In the genomic region with DNA sequence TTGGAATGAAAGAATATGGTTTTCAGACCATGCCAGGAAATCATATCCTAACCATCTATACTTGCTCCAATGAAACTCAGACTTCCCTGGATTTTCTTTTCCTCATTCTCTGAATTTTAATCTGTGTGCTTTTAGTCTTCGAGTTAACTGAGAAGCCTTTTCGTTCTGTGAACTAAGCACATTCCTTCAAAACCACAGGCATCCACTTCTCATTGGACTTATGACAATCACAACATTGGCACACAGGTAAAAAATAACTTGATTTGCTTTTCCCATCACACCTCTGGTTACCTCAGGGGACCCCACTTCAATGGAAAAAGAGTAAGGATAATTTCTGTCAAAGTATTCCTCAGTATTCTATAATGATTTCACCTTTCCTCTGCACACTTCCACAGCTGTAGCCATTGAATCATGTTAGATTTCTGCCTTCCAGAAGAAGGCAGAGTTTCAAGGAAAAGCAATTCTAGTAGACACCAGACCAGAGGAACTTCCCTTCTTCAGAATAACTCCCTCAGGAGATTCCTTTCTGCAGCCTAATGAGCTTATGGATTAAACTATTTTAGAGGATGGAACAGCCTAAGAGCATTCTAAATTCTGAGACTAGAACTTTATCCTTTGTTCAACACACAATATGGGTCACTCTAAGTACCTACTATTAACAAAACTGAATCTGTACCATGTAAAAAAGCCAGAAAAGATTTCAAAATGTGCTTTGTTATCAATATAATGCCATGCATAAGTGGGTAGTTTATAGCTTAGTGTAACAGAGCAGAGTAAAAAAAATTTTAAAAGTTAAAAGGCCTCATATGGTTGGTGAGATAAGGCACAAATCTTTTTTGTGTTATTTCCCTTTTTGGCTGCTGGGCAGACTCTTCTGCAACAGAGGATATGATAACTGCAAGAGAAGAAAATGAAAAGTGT, we compare ENCODE assay signal across 11 cellular contexts. TPM values are rescaled to one million over a fixed set of nuclear protein-coding genes. Genes with fewer than 3 reads are reported as not detected.
DNase-seq lines count a peak whose midpoint lies in the region; FAIRE-seq and TF ChIP-seq lines count a peak whose summit lies in the region.
"Had no signal": no experiment of that assay in that cellular context is flagged by ENCODE, and none has a peak within 500 bp of the region (broad histone marks: within the 10 kb centered on the region; RNA-seq: fewer than 3 reads in every experiment).

No MANE protein-coding gene starts in this region.

- H3K36me3 ChIP-seq in endothelial cell of umbilical vein (ENCODE audit: control insufficient read depth in 2 of 2, extremely low read depth in 1 of 2, insufficient read depth in 2 of 2, low read length in 2 of 2), result peaks cover 0 to 4% of the 10 kb centered on the region in 2 experiments
- peaks cover 0 to 2% of the 10 kb centered on the region in 2 experiments for H3K36me3 ChIP-seq in trophoblast cell (ENCODE audit: control insufficient read depth in 1 of 2, insufficient read depth in 2 of 2, low read length in 2 of 2)
- peaks cover 10% of the 10 kb centered on the region for H3K36me3 ChIP-seq in BE2C

- H3K14ac ChIP-seq in trophoblast cell (ENCODE audit: low read length), result no peak overlapping the region

- H3K4me3 ChIP-seq in endothelial cell of umbilical vein (replicated peaks in 1 of 3; ENCODE audit: insufficient read depth in 1 of 3, low read depth in 1 of 3, low read length in 3 of 3) (no peak overlapping the region), trophoblast cell (ENCODE audit: low read depth, low read length) (no peak overlapping the region), BE2C (ENCODE audit: low read depth, low read length) (no peak overlapping the region)

- no CpG with 5 or more reads among the region's 2 CpGs for WGBS in trophoblast cell (ENCODE audit: extremely low coverage, insufficient coverage, insufficient read length)

- no peaks in the 10 kb centered on the region for H3K79me1 ChIP-seq in trophoblast cell (ENCODE audit: low read length)

- H4K8ac ChIP-seq in trophoblast cell (ENCODE audit: low read depth, low read length), result no peak overlapping the region

- H3K79me2 ChIP-seq in endothelial cell of umbilical vein (ENCODE audit: control insufficient read depth, insufficient read depth, low read length) (no peaks in the 10 kb centered on the region), trophoblast cell (ENCODE audit: control insufficient read depth, insufficient read depth, low read length, poor library complexity) (no peaks in the 10 kb centered on the region)

- no peak overlapping the region for H2BK120ac ChIP-seq in trophoblast cell (ENCODE audit: insufficient read depth, low read length, poor library complexity)

- H3K18ac ChIP-seq in trophoblast cell (ENCODE audit: low read length), result no peak overlapping the region

- no peak overlapping the region for H3K4ac ChIP-seq in trophoblast cell (ENCODE audit: low read depth, low read length)

- no TSS peak for BruUV-seq in endothelial cell of umbilical vein (replicated peaks; lab: Mats Ljungman, UMichigan)

- no peak for TF ChIP-seq CTCF in endothelial cell of umbilical vein (IDR thresholded peaks at IDR 0.05; ENCODE audit: extremely low read depth in 1 of 2, insufficient read depth in 1 of 2, low read depth in 1 of 2, low read length in 2 of 2)
- TF ChIP-seq CTCF in BE2C (IDR thresholded peaks at IDR 0.05; ENCODE audit: low read depth, low read length), result no peak

- H3K27ac ChIP-seq in endothelial cell of umbilical vein (ENCODE audit: insufficient read depth, low read depth, low read length), result no peak overlapping the region
- peak overlapping the region; percentile 61 for H3K27ac ChIP-seq in trophoblast cell (ENCODE audit: low read depth, low read length)
- H3K27ac ChIP-seq: HL-60 had no signal

- no peak overlapping the region for H4K91ac ChIP-seq in trophoblast cell (ENCODE audit: low read depth, low read length)

- CTCF ChIA-PET in endothelial cell of umbilical vein (lab: Charles Lee), result interaction anchor here (0.7 to 1.2 kb wide), 4 partner anchors 16 to 32 kb away, joined by 3 to 4 read pairs (median 3); no protein-coding TSS in a partner anchor

- no peak for TF ChIP-seq POLR2A in endothelial cell of umbilical vein (IDR thresholded peaks at IDR 0.05; ENCODE audit: low read depth, low read length)

- dilution Hi-C loops in endothelial cell of umbilical vein (cut with MboI; ENCODE audit: extremely low pct_ligation_motif_present, low sequenced_read_pairs), result loop anchor here (25.0 kb wide), 1 partner anchor 224 kb away; no protein-coding TSS in a partner anchor

- H3K27me3 ChIP-seq in endothelial cell of umbilical vein (ENCODE audit: control insufficient read depth in 2 of 2, insufficient read depth in 2 of 2, low read length in 2 of 2), result no peaks in the 10 kb centered on the region
- no peaks in the 10 kb centered on the region for H3K27me3 ChIP-seq in trophoblast cell (ENCODE audit: insufficient read depth, low read length)
- H3K27me3 ChIP-seq in BE2C, result no peaks in the 10 kb centered on the region

- no peak overlapping the region for H2AK5ac ChIP-seq in trophoblast cell (ENCODE audit: low read length)

- no peak overlapping the region for H3K4me2 ChIP-seq in endothelial cell of umbilical vein (ENCODE audit: insufficient read depth, low read length)
- H3K4me2 ChIP-seq in trophoblast cell (ENCODE audit: low read length), result peak overlapping the region; percentile 44

- H2AFZ ChIP-seq in endothelial cell of umbilical vein (ENCODE audit: low read depth, low read length) (no peak overlapping the region), trophoblast cell (ENCODE audit: insufficient read depth, low read length, poor library complexity) (no peak overlapping the region)

- H3K4me1 ChIP-seq in endothelial cell of umbilical vein (ENCODE audit: control insufficient read depth, extremely low read depth, insufficient read depth, low read length) (no peaks in the 10 kb centered on the region), trophoblast cell (ENCODE audit: control insufficient read depth in 1 of 2, insufficient read depth in 2 of 2, low read length in 2 of 2) (peaks cover 0 to 7% of the 10 kb centered on the region in 2 experiments), BE2C (no peaks in the 10 kb centered on the region)

- H3K9me3 ChIP-seq in endothelial cell of umbilical vein (replicated peaks; ENCODE audit: control insufficient read depth, insufficient read depth, low read length) (no peaks in the 10 kb centered on the region), trophoblast cell (ENCODE audit: insufficient read depth, low read depth, low read length) (no peaks in the 10 kb centered on the region), BE2C (no peaks in the 10 kb centered on the region)

- intact Hi-C loops in endothelial cell of umbilical vein (cut with micrococcal nuclease), result no loop called here

- DNase-seq in ELF-1 (ENCODE audit: low read depth, low spot score) (peak; percentile 6), RCC 7860 (ENCODE audit: low spot score) (peak; percentile 71), endothelial cell of umbilical vein (ENCODE audit: low read depth, low spot score) (peak; percentile 29), trophoblast cell (peak; percentile 37 to 78), BE2C (no peak), midbrain (lab: John Stamatoyannopoulos, UW) (no peak), cerebellum (ENCODE audit: low spot score) (no peak)
- DNase-seq in central memory CD4-positive, alpha-beta T cell, result no peak
- DNase-seq: NCI-H2029 treated with DMSO at 0.1 percent for 48 hours, posterior cingulate gyrus had no signal

- H3K23ac ChIP-seq in trophoblast cell (ENCODE audit: low read length), result no peak overlapping the region

- no peak overlapping the region for H2BK12ac ChIP-seq in trophoblast cell (ENCODE audit: low read length)

- H3K9me1 ChIP-seq in endothelial cell of umbilical vein (replicated peaks; ENCODE audit: control insufficient read depth, extremely low read depth, insufficient read depth, low read length), result no peaks in the 10 kb centered on the region

- FAIRE-seq in RCC 7860 (lab: Jason Lieb, UNC), result peak; percentile 93
- no peak for FAIRE-seq in endothelial cell of umbilical vein (lab: Jason Lieb, UNC)

- no peaks in the 10 kb centered on the region for H4K20me1 ChIP-seq in endothelial cell of umbilical vein (replicated peaks; ENCODE audit: control insufficient read depth, extremely low read depth, insufficient read depth, low read length)

- no peak overlapping the region for H2BK5ac ChIP-seq in trophoblast cell (ENCODE audit: low read depth, low read length, poor library complexity)

- H3K9ac ChIP-seq in endothelial cell of umbilical vein (replicated peaks; ENCODE audit: extremely low read depth, insufficient read depth, low read length) (no peak overlapping the region), trophoblast cell (ENCODE audit: low read length) (no peak overlapping the region)

- no peak overlapping the region for H4K12ac ChIP-seq in trophoblast cell (ENCODE audit: low read depth, low read length)

- POLR2A ChIA-PET in endothelial cell of umbilical vein (lab: Charles Lee), result no interaction called here

TF ChIP-seq in endothelial cell of umbilical vein, 7 proteins besides CTCF, POLR2A, EP300 and RAD21 (continues in another document):
- TF ChIP-seq POLR2AphosphoS5 (IDR thresholded peaks at IDR 0.05; ENCODE audit: insufficient read depth, low read depth, low read length), result no peak

RNA-seq across cellular contexts. Expression of a gene that starts 15.8 kb away (rescaled TPM):
- total RNA-seq in endothelial cell of umbilical vein (42.9 and 51.0 TPM in 2 replicates), cerebellum (56.2 TPM)
- 10.7 and 18.3 TPM in 2 replicates for polyA plus RNA-seq in endothelial cell of umbilical vein
- polyA plus RNA-seq in endothelial cell of umbilical vein (2011; cell fraction: cytosol; rRNA removed), result 36.3 and 38.6 TPM in 2 replicates
- polyA plus RNA-seq in endothelial cell of umbilical vein (2011; cell fraction: nucleus; rRNA removed), result 16.7 and 21.6 TPM in 2 replicates
- polyA plus RNA-seq in endothelial cell of umbilical vein (2012), result 20.0 and 26.4 TPM in 2 replicates
- 11.8 and 13.6 TPM in 2 replicates for polyA minus RNA-seq in endothelial cell of umbilical vein
- polyA minus RNA-seq in endothelial cell of umbilical vein (2011; cell fraction: cytosol; rRNA and poly(A)+ RNA removed), result 15.7 TPM
- 11.2 and 19.7 TPM in 2 replicates for polyA minus RNA-seq in endothelial cell of umbilical vein (2011; cell fraction: nucleus; rRNA and poly(A)+ RNA removed)
- polyA plus RNA-seq in trophoblast cell (2013), result 24.6 and 25.6 TPM in 2 replicates
- polyA plus RNA-seq in BE2C (2012; ENCODE audit: insufficient read depth, insufficient read length, low read depth), result 38.0 TPM

RNA-seq across cellular contexts. Expression of a gene that starts 55.9 kb away (rescaled TPM):
- not detected in 2 replicates for total RNA-seq in endothelial cell of umbilical vein
- not detected in 2 replicates for polyA plus RNA-seq in endothelial cell of umbilical vein
- not detected in 2 replicates for polyA plus RNA-seq in endothelial cell of umbilical vein (2011; cell fraction: cytosol; rRNA removed)
- 0.33 and 0.56 TPM in 2 replicates for polyA plus RNA-seq in endothelial cell of umbilical vein (2011; cell fraction: nucleus; rRNA removed)
- not detected in 2 replicates for polyA plus RNA-seq in endothelial cell of umbilical vein (2012)
- not detected in 2 replicates for polyA minus RNA-seq in endothelial cell of umbilical vein
- polyA minus RNA-seq in endothelial cell of umbilical vein (2011; cell fraction: cytosol; rRNA and poly(A)+ RNA removed), result not detected
- not detected in 2 replicates for polyA minus RNA-seq in endothelial cell of umbilical vein (2011; cell fraction: nucleus; rRNA and poly(A)+ RNA removed)
- polyA plus RNA-seq in trophoblast cell (2013), result 0.11 and 0.18 TPM in 2 replicates
- not detected for polyA plus RNA-seq in BE2C (2012; ENCODE audit: insufficient read depth, insufficient read length, low read depth)
- total RNA-seq in cerebellum, result 0.36 TPM

Comparison
In these comparisons a context has a peak if more than half of its experiments do, and no peak if none do; other contexts are left out.
1. DNase-seq: peak in ELF-1 (single experiment), RCC 7860 (single experiment), endothelial cell of umbilical vein (single experiment) and trophoblast cell (2 of 2); none in BE2C (single experiment), central memory CD4-positive, alpha-beta T cell (single experiment), midbrain (single experiment) and cerebellum (single experiment).